ENCODE assay signal across 8 cellular contexts in the genomic region with DNA sequence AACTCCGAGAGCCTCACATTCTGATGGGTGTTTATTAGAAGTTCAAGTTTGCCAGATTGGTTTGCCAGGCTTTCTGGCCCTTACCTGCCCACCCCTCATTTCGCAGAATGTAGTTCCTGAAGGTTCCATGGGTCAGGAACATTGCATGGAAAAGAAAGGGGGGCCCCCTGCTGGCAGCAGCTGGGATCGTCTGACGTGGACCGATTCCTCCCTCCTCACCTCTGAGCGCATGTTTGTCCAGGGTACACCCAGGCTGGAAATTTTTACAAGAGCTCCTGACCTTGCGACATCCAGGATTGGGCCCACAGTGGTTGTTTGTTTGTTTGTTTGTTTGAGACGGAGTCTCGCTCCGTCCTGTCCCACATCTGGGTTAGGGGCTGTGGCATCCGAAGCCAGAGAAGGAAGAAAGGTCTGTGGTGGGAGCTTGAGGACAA.
DNase-seq lines count a peak whose midpoint lies in the region; ATAC-seq and TF ChIP-seq lines count a peak whose summit lies in the region.

No MANE protein-coding gene starts in this region.

- no peaks in the 10 kb centered on the region for H3K9me3 ChIP-seq in HCT116 (ENCODE audit: control insufficient read depth in 1 of 2, insufficient read depth in 1 of 2, low read depth in 1 of 2, low read length in 2 of 2)

- ATAC-seq in HCT116 (peak; percentile 88), GM19452 (IDR thresholded peaks at IDR 0.05; ENCODE audit: unreplicated experiment) (no peak), HG03442 (IDR thresholded peaks at IDR 0.05; ENCODE audit: unreplicated experiment) (no peak)

- no TSS peak for BruUV-seq in HCT116 (replicated peaks; lab: Mats Ljungman, UMichigan)

- 0 out of 2 replicates have a peak overlapping the region, but pooled peaks have one; percentile 11 for H3K4me2 ChIP-seq in HCT116 (ENCODE audit: low read length)

- peaks cover 6 to 23% of the 10 kb centered on the region in 2 experiments; a peak in 3 of 4 replicates for H3K4me1 ChIP-seq in HCT116 (ENCODE audit: control insufficient read depth in 1 of 2, insufficient read depth in 2 of 2, low read length in 2 of 2)

- POLR2A ChIA-PET in HCT116 (lab: Charles Lee), result no interaction called here

- no peaks in the 10 kb centered on the region for H3K27me3 ChIP-seq in HCT116 (ENCODE audit: insufficient read depth, low read length)

- H3K9ac ChIP-seq in HCT116 (ENCODE audit: low read length), result no peak overlapping the region

- H4K20me1 ChIP-seq in HCT116 (ENCODE audit: insufficient read depth), result no peaks in the 10 kb centered on the region

- no peak overlapping the region for H2AFZ ChIP-seq in HCT116 (ENCODE audit: low read depth, low read length, poor library complexity, severe bottlenecking)

- H3K4me3 ChIP-seq in HCT116 (replicated peaks in 1 of 2; ENCODE audit: low read depth in 1 of 2, low read length in 2 of 2) (no peak overlapping the region), choroid plexus epithelial cell (ENCODE audit: low read depth, low read length) (no peak overlapping the region)

- H3K79me2 ChIP-seq in HCT116 (ENCODE audit: insufficient read depth, low read length), result no peaks in the 10 kb centered on the region

- no peak for TF ChIP-seq POLR2A in HCT116 (IDR thresholded peaks at IDR 0.05; ENCODE audit: borderline replicate concordance, extremely low read depth, insufficient read depth, insufficient read length)

- DNase-seq in CD1c-positive myeloid dendritic cell (ENCODE audit: extremely low spot score) (peak; percentile 41), HCT116 (ENCODE audit: low read depth, low spot score) (peak; percentile 22), SHP77 treated with DMSO at 0.1 percent for 48 hours (lab: John Stamatoyannopoulos, UW) (peak; percentile 10), choroid plexus epithelial cell (ENCODE audit: low read depth) (peak; percentile 62), kidney glomerular epithelial cell (lab: John Stamatoyannopoulos, UW) (peak; percentile 79)
- DNase-seq in stimulated activated CD4-positive, alpha-beta T cell treated with anti-CD3 and anti-CD28 coated beads, Interleukin-4, amount 100 ng/mL, for 24 hours, result peak; percentile 20

- no peaks in the 10 kb centered on the region for H3K9me2 ChIP-seq in HCT116 (ENCODE audit: insufficient read depth)

- H3K27ac ChIP-seq in HCT116 (ENCODE audit: low read depth, low read length), result no peak overlapping the region

- no peaks in the 10 kb centered on the region for H3K36me3 ChIP-seq in HCT116 (ENCODE audit: control insufficient read depth in 1 of 2, insufficient read depth in 2 of 2, low read length in 2 of 2)

- TF ChIP-seq RAD21 in HCT116 (IDR thresholded peaks at IDR 0.05; ENCODE audit: low read depth), result peak; percentile 92

- RAD21 ChIA-PET in HCT116 (lab: Charles Lee; ENCODE audit: low non-redundant PET in 1 of 2, low total read pairs in 2 of 2, uncharacterized antibody in 2 of 2, unreplicated experiment in 2 of 2), result interaction anchor here in 1 of 2 experiments (1.0 kb wide), 1 partner anchor 249 kb away, joined by 3 read pairs; no protein-coding TSS in a partner anchor

- CTCF ChIA-PET in HCT116 (lab: Charles Lee), result interaction anchor here (0.7 to 1.6 kb wide), 9 partner anchors 9 to 461 kb away, joined by 3 to 12 read pairs (median 3); no protein-coding TSS in a partner anchor

- intact Hi-C loops in HCT116 (cut with micrococcal nuclease), result loop anchor here (2.0 to 5.0 kb wide), 3 partner anchors 113 to 460 kb away; no protein-coding TSS in a partner anchor

- peak; percentile 87 to 93 (median 91) for TF ChIP-seq CTCF in HCT116 (IDR thresholded peaks at IDR 0.05 in 2 of 3, conservative IDR thresholded peaks at IDR 0.05 in 1 of 3; ENCODE audit: borderline replicate concordance in 1 of 3, insufficient read depth in 1 of 3, low read depth in 2 of 3, low read length in 2 of 3)
- TF ChIP-seq CTCF in choroid plexus epithelial cell (conservative IDR thresholded peaks at IDR 0.05; ENCODE audit: low read depth, low read length), result peak; percentile 94

TF ChIP-seq in HCT116, 20 proteins besides CTCF, POLR2A, EP300 and RAD21:
- TF ChIP-seq SRF (IDR thresholded peaks at IDR 0.05; ENCODE audit: low read depth), result no peak
- no peak for TF ChIP-seq REST (IDR thresholded peaks at IDR 0.05; ENCODE audit: low read depth)
- no peak for TF ChIP-seq FOSL1 (IDR thresholded peaks at IDR 0.05; ENCODE audit: low read depth)
- TF ChIP-seq, protein P1, sequence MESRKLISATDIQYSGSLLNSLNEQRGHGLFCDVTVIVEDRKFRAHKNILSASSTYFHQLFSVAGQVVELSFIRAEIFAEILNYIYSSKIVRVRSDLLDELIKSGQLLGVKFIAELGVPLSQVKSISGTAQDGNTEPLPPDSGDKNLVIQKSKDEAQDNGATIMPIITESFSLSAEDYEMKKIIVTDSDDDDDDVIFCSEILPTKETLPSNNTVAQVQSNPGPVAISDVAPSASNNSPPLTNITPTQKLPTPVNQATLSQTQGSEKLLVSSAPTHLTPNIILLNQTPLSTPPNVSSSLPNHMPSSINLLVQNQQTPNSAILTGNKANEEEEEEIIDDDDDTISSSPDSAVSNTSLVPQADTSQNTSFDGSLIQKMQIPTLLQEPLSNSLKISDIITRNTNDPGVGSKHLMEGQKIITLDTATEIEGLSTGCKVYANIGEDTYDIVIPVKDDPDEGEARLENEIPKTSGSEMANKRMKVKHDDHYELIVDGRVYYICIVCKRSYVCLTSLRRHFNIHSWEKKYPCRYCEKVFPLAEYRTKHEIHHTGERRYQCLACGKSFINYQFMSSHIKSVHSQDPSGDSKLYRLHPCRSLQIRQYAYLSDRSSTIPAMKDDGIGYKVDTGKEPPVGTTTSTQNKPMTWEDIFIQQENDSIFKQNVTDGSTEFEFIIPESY (IDR thresholded peaks at IDR 0.05; ENCODE audit: extremely low read depth, insufficient replicate concordance, low read length), result no peak
- no peak for TF ChIP-seq EZH2phosphoT487 (IDR thresholded peaks at IDR 0.05; ENCODE audit: borderline replicate concordance)
- TF ChIP-seq ATF3 (IDR thresholded peaks at IDR 0.05), result no peak
- TF ChIP-seq CEBPB (IDR thresholded peaks at IDR 0.05; ENCODE audit: low read depth), result no peak
- no peak for TF ChIP-seq POLR2AphosphoS5 (IDR thresholded peaks at IDR 0.05; ENCODE audit: low read depth, low read length)
- TF ChIP-seq CBX3 (IDR thresholded peaks at IDR 0.05; ENCODE audit: low read depth), result no peak
- no peak for TF ChIP-seq TCF7L2 (IDR thresholded peaks at IDR 0.05; ENCODE audit: borderline replicate concordance, extremely low read depth, insufficient read depth, insufficient read length)

Comparison
In these comparisons a context has a peak if more than half of its experiments do, and no peak if none do; other contexts are left out.
1. DNase-seq: peak in every context shown above with its lines; median percentile 79 in kidney glomerular epithelial cell; 62 in choroid plexus epithelial cell; 41 in CD1c-positive myeloid dendritic cell; 22 in HCT116; 20 in stimulated activated CD4-positive, alpha-beta T cell treated with anti-CD3 and anti-CD28 coated beads, Interleukin-4, amount 100 ng/mL, for 24 hours; 10 in SHP77 treated with DMSO at 0.1 percent for 48 hours.